In genomic region chr1:110407260-110408210, GRCh38 we compare ENCODE assay signal across 1 cellular context.
TF ChIP-seq lines count a peak whose summit lies in the region.

LAMTOR5 (minus strand) TSS chr1:110407694; CDS start chr1:110407620, 74 bp downstream.

TF ChIP-seq in WTC11, 78 proteins besides CTCF, POLR2A, EP300 and RAD21 (continued from another document and continues in another):
- TF ChIP-seq, protein P1, sequence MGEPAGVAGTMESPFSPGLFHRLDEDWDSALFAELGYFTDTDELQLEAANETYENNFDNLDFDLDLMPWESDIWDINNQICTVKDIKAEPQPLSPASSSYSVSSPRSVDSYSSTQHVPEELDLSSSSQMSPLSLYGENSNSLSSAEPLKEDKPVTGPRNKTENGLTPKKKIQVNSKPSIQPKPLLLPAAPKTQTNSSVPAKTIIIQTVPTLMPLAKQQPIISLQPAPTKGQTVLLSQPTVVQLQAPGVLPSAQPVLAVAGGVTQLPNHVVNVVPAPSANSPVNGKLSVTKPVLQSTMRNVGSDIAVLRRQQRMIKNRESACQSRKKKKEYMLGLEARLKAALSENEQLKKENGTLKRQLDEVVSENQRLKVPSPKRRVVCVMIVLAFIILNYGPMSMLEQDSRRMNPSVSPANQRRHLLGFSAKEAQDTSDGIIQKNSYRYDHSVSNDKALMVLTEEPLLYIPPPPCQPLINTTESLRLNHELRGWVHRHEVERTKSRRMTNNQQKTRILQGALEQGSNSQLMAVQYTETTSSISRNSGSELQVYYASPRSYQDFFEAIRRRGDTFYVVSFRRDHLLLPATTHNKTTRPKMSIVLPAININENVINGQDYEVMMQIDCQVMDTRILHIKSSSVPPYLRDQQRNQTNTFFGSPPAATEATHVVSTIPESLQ (CRISPR knock-in tag; IDR thresholded peaks at IDR 0.05), result no peak
- TF ChIP-seq MYBL2 (CRISPR knock-in tag; IDR thresholded peaks at IDR 0.05) (peak; percentile 93), FOXK1 (CRISPR knock-in tag; IDR thresholded peaks at IDR 0.05) (peak; percentile 99), RELA (CRISPR knock-in tag; IDR thresholded peaks at IDR 0.05; ENCODE audit: borderline replicate concordance) (peak; percentile 90; the same call in 1 of the 2 replicates), FOXP4 (CRISPR knock-in tag; IDR thresholded peaks at IDR 0.05) (no peak; the same call in 1 of the 2 replicates), NFATC4 (CRISPR knock-in tag; IDR thresholded peaks at IDR 0.05) (no peak), ZMAT4 (CRISPR knock-in tag; IDR thresholded peaks at IDR 0.05) (no peak), SMAD3 (CRISPR knock-in tag; IDR thresholded peaks at IDR 0.05; ENCODE audit: borderline replicate concordance) (peak; percentile 92; the same call in 1 of the 2 replicates), ZNF423 (CRISPR knock-in tag; IDR thresholded peaks at IDR 0.05) (no peak), ARID4B (CRISPR knock-in tag; IDR thresholded peaks at IDR 0.05; ENCODE audit: borderline replicate concordance) (peak; percentile 87; the same call in 1 of the 2 replicates), CBFB (CRISPR knock-in tag; IDR thresholded peaks at IDR 0.05; ENCODE audit: low read depth) (no peak), NR1H2 (CRISPR knock-in tag; IDR thresholded peaks at IDR 0.05) (no peak), SP1 (CRISPR knock-in tag; conservative IDR thresholded peaks at IDR 0.05) (peak; percentile 94), NR2C2 (CRISPR knock-in tag; IDR thresholded peaks at IDR 0.05) (peak; percentile 73; the same call in 1 of the 2 replicates), ESRRA (CRISPR knock-in tag; IDR thresholded peaks at IDR 0.05; ENCODE audit: borderline replicate concordance) (peak; percentile 88; the same call in 1 of the 2 replicates), CREM (CRISPR knock-in tag; IDR thresholded peaks at IDR 0.05) (peak; percentile 94), JAZF1 (CRISPR knock-in tag; IDR thresholded peaks at IDR 0.05) (no peak), ZNF121 (CRISPR knock-in tag; IDR thresholded peaks at IDR 0.05) (no peak; the same call in 1 of the 2 replicates), PREB (CRISPR knock-in tag; IDR thresholded peaks at IDR 0.05; ENCODE audit: borderline replicate concordance) (0 out of 2 replicates have a peak, but pooled peaks have one; percentile 73), SMAD4 (CRISPR knock-in tag; IDR thresholded peaks at IDR 0.05) (0 out of 2 replicates have a peak, but pooled peaks have one; percentile 19), ZNF232 (CRISPR knock-in tag; IDR thresholded peaks at IDR 0.05) (peak; percentile 95), GRHL2 (CRISPR knock-in tag; IDR thresholded peaks at IDR 0.05; ENCODE audit: insufficient replicate concordance, severe bottlenecking) (no peak), TEAD1 (CRISPR knock-in tag; IDR thresholded peaks at IDR 0.05) (peak; percentile 89), USF2 (CRISPR knock-in tag; IDR thresholded peaks at IDR 0.05) (peak; percentile 87), OVOL2 (CRISPR knock-in tag; IDR thresholded peaks at IDR 0.05; ENCODE audit: borderline replicate concordance) (no peak), FOXP1 (CRISPR knock-in tag; IDR thresholded peaks at IDR 0.05; ENCODE audit: borderline replicate concordance) (peak; percentile 97), IRF1 (CRISPR knock-in tag; IDR thresholded peaks at IDR 0.05) (peak; percentile 44; the same call in 1 of the 2 replicates)
- TF ChIP-seq, protein P2, sequence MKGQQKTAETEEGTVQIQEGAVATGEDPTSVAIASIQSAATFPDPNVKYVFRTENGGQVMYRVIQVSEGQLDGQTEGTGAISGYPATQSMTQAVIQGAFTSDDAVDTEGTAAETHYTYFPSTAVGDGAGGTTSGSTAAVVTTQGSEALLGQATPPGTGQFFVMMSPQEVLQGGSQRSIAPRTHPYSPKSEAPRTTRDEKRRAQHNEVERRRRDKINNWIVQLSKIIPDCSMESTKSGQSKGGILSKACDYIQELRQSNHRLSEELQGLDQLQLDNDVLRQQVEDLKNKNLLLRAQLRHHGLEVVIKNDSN (CRISPR knock-in tag; IDR thresholded peaks at IDR 0.05), result peak; percentile 84
- TF ChIP-seq, protein P3, sequence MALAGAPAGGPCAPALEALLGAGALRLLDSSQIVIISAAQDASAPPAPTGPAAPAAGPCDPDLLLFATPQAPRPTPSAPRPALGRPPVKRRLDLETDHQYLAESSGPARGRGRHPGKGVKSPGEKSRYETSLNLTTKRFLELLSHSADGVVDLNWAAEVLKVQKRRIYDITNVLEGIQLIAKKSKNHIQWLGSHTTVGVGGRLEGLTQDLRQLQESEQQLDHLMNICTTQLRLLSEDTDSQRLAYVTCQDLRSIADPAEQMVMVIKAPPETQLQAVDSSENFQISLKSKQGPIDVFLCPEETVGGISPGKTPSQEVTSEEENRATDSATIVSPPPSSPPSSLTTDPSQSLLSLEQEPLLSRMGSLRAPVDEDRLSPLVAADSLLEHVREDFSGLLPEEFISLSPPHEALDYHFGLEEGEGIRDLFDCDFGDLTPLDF (CRISPR knock-in tag; IDR thresholded peaks at IDR 0.05), result peak; percentile 86
- TF ChIP-seq, protein P4, sequence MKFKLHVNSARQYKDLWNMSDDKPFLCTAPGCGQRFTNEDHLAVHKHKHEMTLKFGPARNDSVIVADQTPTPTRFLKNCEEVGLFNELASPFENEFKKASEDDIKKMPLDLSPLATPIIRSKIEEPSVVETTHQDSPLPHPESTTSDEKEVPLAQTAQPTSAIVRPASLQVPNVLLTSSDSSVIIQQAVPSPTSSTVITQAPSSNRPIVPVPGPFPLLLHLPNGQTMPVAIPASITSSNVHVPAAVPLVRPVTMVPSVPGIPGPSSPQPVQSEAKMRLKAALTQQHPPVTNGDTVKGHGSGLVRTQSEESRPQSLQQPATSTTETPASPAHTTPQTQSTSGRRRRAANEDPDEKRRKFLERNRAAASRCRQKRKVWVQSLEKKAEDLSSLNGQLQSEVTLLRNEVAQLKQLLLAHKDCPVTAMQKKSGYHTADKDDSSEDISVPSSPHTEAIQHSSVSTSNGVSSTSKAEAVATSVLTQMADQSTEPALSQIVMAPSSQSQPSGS (CRISPR knock-in tag; IDR thresholded peaks at IDR 0.05; ENCODE audit: borderline replicate concordance, low read depth), result no peak
- TF ChIP-seq, protein P5, sequence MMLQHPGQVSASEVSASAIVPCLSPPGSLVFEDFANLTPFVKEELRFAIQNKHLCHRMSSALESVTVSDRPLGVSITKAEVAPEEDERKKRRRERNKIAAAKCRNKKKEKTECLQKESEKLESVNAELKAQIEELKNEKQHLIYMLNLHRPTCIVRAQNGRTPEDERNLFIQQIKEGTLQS (CRISPR knock-in tag; conservative IDR thresholded peaks at IDR 0.05), result no peak
- TF ChIP-seq, protein P6, sequence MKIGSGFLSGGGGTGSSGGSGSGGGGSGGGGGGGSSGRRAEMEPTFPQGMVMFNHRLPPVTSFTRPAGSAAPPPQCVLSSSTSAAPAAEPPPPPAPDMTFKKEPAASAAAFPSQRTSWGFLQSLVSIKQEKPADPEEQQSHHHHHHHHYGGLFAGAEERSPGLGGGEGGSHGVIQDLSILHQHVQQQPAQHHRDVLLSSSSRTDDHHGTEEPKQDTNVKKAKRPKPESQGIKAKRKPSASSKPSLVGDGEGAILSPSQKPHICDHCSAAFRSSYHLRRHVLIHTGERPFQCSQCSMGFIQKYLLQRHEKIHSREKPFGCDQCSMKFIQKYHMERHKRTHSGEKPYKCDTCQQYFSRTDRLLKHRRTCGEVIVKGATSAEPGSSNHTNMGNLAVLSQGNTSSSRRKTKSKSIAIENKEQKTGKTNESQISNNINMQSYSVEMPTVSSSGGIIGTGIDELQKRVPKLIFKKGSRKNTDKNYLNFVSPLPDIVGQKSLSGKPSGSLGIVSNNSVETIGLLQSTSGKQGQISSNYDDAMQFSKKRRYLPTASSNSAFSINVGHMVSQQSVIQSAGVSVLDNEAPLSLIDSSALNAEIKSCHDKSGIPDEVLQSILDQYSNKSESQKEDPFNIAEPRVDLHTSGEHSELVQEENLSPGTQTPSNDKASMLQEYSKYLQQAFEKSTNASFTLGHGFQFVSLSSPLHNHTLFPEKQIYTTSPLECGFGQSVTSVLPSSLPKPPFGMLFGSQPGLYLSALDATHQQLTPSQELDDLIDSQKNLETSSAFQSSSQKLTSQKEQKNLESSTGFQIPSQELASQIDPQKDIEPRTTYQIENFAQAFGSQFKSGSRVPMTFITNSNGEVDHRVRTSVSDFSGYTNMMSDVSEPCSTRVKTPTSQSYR (CRISPR knock-in tag; IDR thresholded peaks at IDR 0.05), result peak; percentile 87
- TF ChIP-seq, protein P7, sequence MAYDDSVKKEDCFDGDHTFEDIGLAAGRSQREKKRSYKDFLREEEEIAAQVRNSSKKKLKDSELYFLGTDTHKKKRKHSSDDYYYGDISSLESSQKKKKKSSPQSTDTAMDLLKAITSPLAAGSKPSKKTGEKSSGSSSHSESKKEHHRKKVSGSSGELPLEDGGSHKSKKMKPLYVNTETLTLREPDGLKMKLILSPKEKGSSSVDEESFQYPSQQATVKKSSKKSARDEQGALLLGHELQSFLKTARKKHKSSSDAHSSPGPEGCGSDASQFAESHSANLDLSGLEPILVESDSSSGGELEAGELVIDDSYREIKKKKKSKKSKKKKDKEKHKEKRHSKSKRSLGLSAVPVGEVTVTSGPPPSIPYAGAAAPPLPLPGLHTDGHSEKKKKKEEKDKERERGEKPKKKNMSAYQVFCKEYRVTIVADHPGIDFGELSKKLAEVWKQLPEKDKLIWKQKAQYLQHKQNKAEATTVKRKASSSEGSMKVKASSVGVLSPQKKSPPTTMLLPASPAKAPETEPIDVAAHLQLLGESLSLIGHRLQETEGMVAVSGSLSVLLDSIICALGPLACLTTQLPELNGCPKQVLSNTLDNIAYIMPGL (CRISPR knock-in tag; IDR thresholded peaks at IDR 0.05), result peak; percentile 70; the same call in 1 of the 2 replicates
- TF ChIP-seq, protein P8, sequence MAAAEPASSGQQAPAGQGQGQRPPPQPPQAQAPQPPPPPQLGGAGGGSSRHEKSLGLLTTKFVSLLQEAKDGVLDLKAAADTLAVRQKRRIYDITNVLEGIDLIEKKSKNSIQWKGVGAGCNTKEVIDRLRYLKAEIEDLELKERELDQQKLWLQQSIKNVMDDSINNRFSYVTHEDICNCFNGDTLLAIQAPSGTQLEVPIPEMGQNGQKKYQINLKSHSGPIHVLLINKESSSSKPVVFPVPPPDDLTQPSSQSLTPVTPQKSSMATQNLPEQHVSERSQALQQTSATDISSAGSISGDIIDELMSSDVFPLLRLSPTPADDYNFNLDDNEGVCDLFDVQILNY (CRISPR knock-in tag; IDR thresholded peaks at IDR 0.05), result 0 out of 2 replicates have a peak, but pooled peaks have one; percentile 62
